Comparison of ENCODE assay signal across 8 cellular contexts in genomic region chr5:90528704-90529233, GRCh38. TPM values are rescaled to one million over a fixed set of nuclear protein-coding genes. Genes with fewer than 3 reads are reported as not detected.
DNase-seq lines count a peak whose midpoint lies in the region; ATAC-seq and TF ChIP-seq lines count a peak whose summit lies in the region.

No MANE protein-coding gene starts in this region.

- DNase-seq in AG10803 (ENCODE audit: low read depth) (peak; percentile 11), HuH-7 (ENCODE audit: low spot score) (peak; percentile 16), germinal center (ENCODE audit: low spot score) (peak; percentile 21), psoas muscle (no peak), middle frontal gyrus (ENCODE audit: extremely low spot score, low spot score) (no peak)
- DNase-seq in activated T-cell treated with anti-CD3 and anti-CD28 coated beads, Interleukin-2, amount 50 U/mL, for 4 hours = no peak

- no peaks in the 10 kb centered on the region for H3K9me3 Mint-ChIP-seq in activated T-cell treated with anti-CD3 and anti-CD28 coated beads, Interleukin-2, amount 50 U/mL, for 4 hours

- ATAC-seq in GM18511 (IDR thresholded peaks at IDR 0.05; ENCODE audit: unreplicated experiment) (peak; percentile 3), psoas muscle (peak in 2 of 4 donors; percentile 7 to 13), GM19351 (IDR thresholded peaks at IDR 0.05; ENCODE audit: unreplicated experiment) (no peak)
- ATAC-seq in activated T-cell treated with anti-CD3 and anti-CD28 coated beads, Interleukin-2, amount 50 U/mL, for 4 hours = peak; percentile 18 to 21

- TF ChIP-seq CTCF in AG10803 (conservative IDR thresholded peaks at IDR 0.05; ENCODE audit: low read length) (no peak), psoas muscle (IDR thresholded peaks at IDR 0.05) (no peak)

- intact Hi-C loops in psoas muscle (cut with DNase I) = loop anchor here (2.0 to 5.0 kb wide), 2 partner anchors 51 to 54 kb away; partner anchors contain the start of genes MBLAC2 (in 1 of the 2) and POLR3G (in 1 of the 2)

- no peaks in the 10 kb centered on the region for H3K9me3 ChIP-seq in psoas muscle

- H3K4me3 Mint-ChIP-seq in activated T-cell treated with anti-CD3 and anti-CD28 coated beads, Interleukin-2, amount 50 U/mL, for 4 hours = peak overlapping the region; percentile 95

- H3K27ac ChIP-seq in psoas muscle = peak overlapping the region; percentile 88

- H3K4me3 ChIP-seq in AG10803 (ENCODE audit: low read length) (peak overlapping the region; percentile 98), psoas muscle (peak overlapping the region; percentile 82)

- H3K36me3 Mint-ChIP-seq in activated T-cell treated with anti-CD3 and anti-CD28 coated beads, Interleukin-2, amount 50 U/mL, for 4 hours (ENCODE audit: insufficient read depth) = peaks cover 7% of the 10 kb centered on the region

- H3K36me3 ChIP-seq in psoas muscle (ENCODE audit: insufficient read depth in 1 of 2, low read depth in 1 of 2) = peaks cover 0 to 19% of the 10 kb centered on the region in 2 donors

- peaks cover 15% of the 10 kb centered on the region for H3K27me3 Mint-ChIP-seq in activated T-cell treated with anti-CD3 and anti-CD28 coated beads, Interleukin-2, amount 50 U/mL, for 4 hours (ENCODE audit: low read depth)

- WGBS in psoas muscle, 3 donors = 0 to 1% (median 1%) methylated on average over 17 of the region's 17 CpGs

- peaks cover 25% of the 10 kb centered on the region for H3K4me1 ChIP-seq in psoas muscle

- no peaks in the 10 kb centered on the region for H3K27me3 ChIP-seq in psoas muscle (ENCODE audit: insufficient read depth in 3 of 3, low read length in 2 of 3)

- H3K4me1 Mint-ChIP-seq in activated T-cell treated with anti-CD3 and anti-CD28 coated beads, Interleukin-2, amount 50 U/mL, for 4 hours (ENCODE audit: low read depth) = peaks cover 29% of the 10 kb centered on the region

RNA-seq across cellular contexts. Expression of gene LYSMD3, which starts 0.6 kb away (rescaled TPM):
- total RNA-seq in activated T-cell treated with anti-CD3 and anti-CD28 coated beads, Interleukin-2, amount 50 U/mL, for 4 hours = 10 to 100 TPM; 10.2 to 11.4 (median 11.3) TPM
- total RNA-seq in psoas muscle = 10 to 100 TPM; 13.1 to 19.9 (median 16.8) TPM
- polyA plus RNA-seq in psoas muscle = 10 to 100 TPM in 2 of 3 donors, 1 to 10 TPM in 1; 8.9 to 21.3 (median 11.4) TPM

RNA-seq across cellular contexts. Expression of gene ADGRV1, which starts 29.8 kb away (rescaled TPM):
- under 1 TPM; 0.32 to 0.54 (median 0.53) TPM for total RNA-seq in activated T-cell treated with anti-CD3 and anti-CD28 coated beads, Interleukin-2, amount 50 U/mL, for 4 hours
- total RNA-seq in psoas muscle = under 1 TPM in 3 of 4 donors, not detected in 1; 0.06 to 0.83 (median 0.23) TPM
- polyA plus RNA-seq in psoas muscle = under 1 TPM; 0.05 to 0.14 (median 0.08) TPM

RNA-seq across cellular contexts. Expression of gene POLR3G, which starts 54.1 kb away (rescaled TPM):
- total RNA-seq in activated T-cell treated with anti-CD3 and anti-CD28 coated beads, Interleukin-2, amount 50 U/mL, for 4 hours = 10 to 100 TPM; 17.9 to 22.5 (median 22.3) TPM
- total RNA-seq in psoas muscle = 1 to 10 TPM; 1.0 to 1.9 (median 1.7) TPM
- polyA plus RNA-seq in psoas muscle = 1 to 10 TPM; 1.1 to 4.9 (median 4.1) TPM

RNA-seq across cellular contexts. Expression of gene MBLAC2, which starts 54.2 kb away (rescaled TPM):
- 1 to 10 TPM; 3.4 to 4.6 (median 3.7) TPM for total RNA-seq in activated T-cell treated with anti-CD3 and anti-CD28 coated beads, Interleukin-2, amount 50 U/mL, for 4 hours
- 1 to 10 TPM; 2.2 to 2.9 (median 2.6) TPM for total RNA-seq in psoas muscle
- polyA plus RNA-seq in psoas muscle = 1 to 10 TPM; 1.2 to 4.1 (median 1.8) TPM

Comparison
In these comparisons a context has a peak if more than half of its experiments do, and no peak if none do; other contexts are left out.
1. DNase-seq: peak in AG10803 (single experiment), HuH-7 (single experiment) and germinal center (single experiment); none in activated T-cell treated with anti-CD3 and anti-CD28 coated beads, Interleukin-2, amount 50 U/mL, for 4 hours (single experiment), psoas muscle (0 of 2) and middle frontal gyrus (single experiment).
2. RNA of gene POLR3G, which starts 54.1 kb away (total RNA-seq): 17.9 to 22.5 TPM in activated T-cell treated with anti-CD3 and anti-CD28 coated beads, Interleukin-2, amount 50 U/mL, for 4 hours; 1.0 to 1.9 TPM in psoas muscle; every median in the first group is over 4 times any median in the second.